ENCODE assay signal across 1 cellular context in genomic region chr14:24212924-24213865, GRCh38.
TF ChIP-seq lines count a peak whose summit lies in the region.

Gene CHMP4A (minus strand): TSS chr14:24213488. CDS start chr14:24213439, 49 bp downstream.

TF ChIP-seq in HEK293, 187 proteins besides CTCF, POLR2A, EP300 and RAD21 (continued from another document and continues in another):
- TF ChIP-seq GLIS2 (tag by site-specific recombination; IDR thresholded peaks at IDR 0.05) = peak; percentile 88
- no peak for TF ChIP-seq ZNF311 (tag by site-specific recombination; IDR thresholded peaks at IDR 0.05; ENCODE audit: borderline replicate concordance)
- 0 out of 2 replicates have a peak, but pooled peaks have one; percentile 49 for TF ChIP-seq TRIM28 (IDR thresholded peaks at IDR 0.05; ENCODE audit: borderline replicate concordance, low read length)
- TF ChIP-seq ZNF184 (tag by site-specific recombination; IDR thresholded peaks at IDR 0.05) = 0 out of 2 replicates have a peak, but pooled peaks have one; percentile 38
- peak; percentile 54; the same call in 1 of the 2 replicates for TF ChIP-seq KLF10 (tag by site-specific recombination; IDR thresholded peaks at IDR 0.05)
- no peak for TF ChIP-seq HIC1 (tag by site-specific recombination; IDR thresholded peaks at IDR 0.05)
- peak; percentile 58; the same call in 1 of the 2 replicates for TF ChIP-seq ZFP69B (tag by site-specific recombination; IDR thresholded peaks at IDR 0.05)
- TF ChIP-seq KLF1 (tag by site-specific recombination; IDR thresholded peaks at IDR 0.05) = peak; percentile 90
- TF ChIP-seq SP2 (tag by site-specific recombination; IDR thresholded peaks at IDR 0.05) = peak; percentile 93
- peak; percentile 94 for TF ChIP-seq KLF17 (tag by site-specific recombination; IDR thresholded peaks at IDR 0.05)
- TF ChIP-seq ZBTB48 (tag by site-specific recombination; IDR thresholded peaks at IDR 0.05) = peak; percentile 39; the same call in 1 of the 2 replicates
- TF ChIP-seq ZIC2 (tag by site-specific recombination; IDR thresholded peaks at IDR 0.05) = peak; percentile 23; the same call in 1 of the 2 replicates
- no peak for TF ChIP-seq ZNF169 (tag by site-specific recombination; IDR thresholded peaks at IDR 0.05)
- TF ChIP-seq ZXDB (tag by site-specific recombination; IDR thresholded peaks at IDR 0.05) = peak; percentile 94
- no peak; the same call in 1 of the 2 replicates for TF ChIP-seq ZSCAN4 (tag by site-specific recombination; IDR thresholded peaks at IDR 0.05)
- no peak for TF ChIP-seq ZBTB44 (tag by site-specific recombination; IDR thresholded peaks at IDR 0.05)
- no peak for TF ChIP-seq ZNF513 (tag by site-specific recombination; IDR thresholded peaks at IDR 0.05)
- peak; percentile 58; the same call in 1 of the 2 replicates for TF ChIP-seq ZNF10 (tag by site-specific recombination; IDR thresholded peaks at IDR 0.05)
- TF ChIP-seq ZNF16 (tag by site-specific recombination; IDR thresholded peaks at IDR 0.05; ENCODE audit: low read depth) = no peak
- no peak for TF ChIP-seq ZNF776 (tag by site-specific recombination; IDR thresholded peaks at IDR 0.05; ENCODE audit: borderline replicate concordance)
- peak; percentile 85 for TF ChIP-seq ZNF692 (tag by site-specific recombination; IDR thresholded peaks at IDR 0.05)
- no peak for TF ChIP-seq ZNF473 (tag by site-specific recombination; IDR thresholded peaks at IDR 0.05)
- TF ChIP-seq ZBTB8A (tag by site-specific recombination; IDR thresholded peaks at IDR 0.05) = peak; percentile 88
- 0 out of 2 replicates have a peak, but pooled peaks have one; percentile 82 for TF ChIP-seq REPIN1 (tag by site-specific recombination; IDR thresholded peaks at IDR 0.05; ENCODE audit: low read depth)
- TF ChIP-seq ZNF423 (tag by site-specific recombination; IDR thresholded peaks at IDR 0.05) = peak; percentile 75; the same call in 1 of the 2 replicates
- no peak for TF ChIP-seq ZNF830 (tag by site-specific recombination; IDR thresholded peaks at IDR 0.05; ENCODE audit: low read depth)
- TF ChIP-seq ZNF501 (tag by site-specific recombination; IDR thresholded peaks at IDR 0.05) = peak; percentile 91
- TF ChIP-seq ZNF785 (tag by site-specific recombination; IDR thresholded peaks at IDR 0.05) = 0 out of 2 replicates have a peak, but pooled peaks have one; percentile 31
- 0 out of 2 replicates have a peak, but pooled peaks have one; percentile 44 for TF ChIP-seq ZNF18 (tag by site-specific recombination; IDR thresholded peaks at IDR 0.05)
- peak; percentile 83 for TF ChIP-seq GLIS1 (tag by site-specific recombination; IDR thresholded peaks at IDR 0.05)
- no peak for TF ChIP-seq ZNF221 (tag by site-specific recombination; IDR thresholded peaks at IDR 0.05; ENCODE audit: borderline replicate concordance)
- TF ChIP-seq PATZ1 (tag by site-specific recombination; IDR thresholded peaks at IDR 0.05) = peak; percentile 85
- TF ChIP-seq ZNF629 (tag by site-specific recombination; IDR thresholded peaks at IDR 0.05) = peak; percentile 79
- 0 out of 2 replicates have a peak, but pooled peaks have one; percentile 87 for TF ChIP-seq ZNF561 (tag by site-specific recombination; IDR thresholded peaks at IDR 0.05; ENCODE audit: borderline replicate concordance)
- TF ChIP-seq KLF8 (tag by site-specific recombination; IDR thresholded peaks at IDR 0.05) = peak; percentile 90
- peak; percentile 51; the same call in 1 of the 2 replicates for TF ChIP-seq ZBTB21 (tag by site-specific recombination; IDR thresholded peaks at IDR 0.05)
- TF ChIP-seq ZNF266 (tag by site-specific recombination; IDR thresholded peaks at IDR 0.05; ENCODE audit: low read depth) = no peak
- TF ChIP-seq ZSCAN30 (tag by site-specific recombination; IDR thresholded peaks at IDR 0.05) = 0 out of 2 replicates have a peak, but pooled peaks have one; percentile 19
- peak; percentile 82; the same call in 1 of the 2 replicates for TF ChIP-seq ZSCAN5A (tag by site-specific recombination; IDR thresholded peaks at IDR 0.05)
- peak; percentile 90 for TF ChIP-seq ZNF2 (tag by site-specific recombination; IDR thresholded peaks at IDR 0.05)
- TF ChIP-seq ZNF341 (tag by site-specific recombination; IDR thresholded peaks at IDR 0.05; ENCODE audit: low read depth) = peak; percentile 75
- peak; percentile 50; the same call in 1 of the 2 replicates for TF ChIP-seq KLF7 (tag by site-specific recombination; IDR thresholded peaks at IDR 0.05; ENCODE audit: borderline replicate concordance)
- no peak for TF ChIP-seq ZNF214 (tag by site-specific recombination; IDR thresholded peaks at IDR 0.05; ENCODE audit: borderline replicate concordance)
- peak; percentile 78; the same call in 1 of the 2 replicates for TF ChIP-seq OVOL3 (tag by site-specific recombination; IDR thresholded peaks at IDR 0.05)
- TF ChIP-seq ZBTB1 (tag by site-specific recombination; IDR thresholded peaks at IDR 0.05) = no peak
- no peak for TF ChIP-seq ZNF19 (tag by site-specific recombination; IDR thresholded peaks at IDR 0.05; ENCODE audit: low read depth)
- TF ChIP-seq ZNF624 (tag by site-specific recombination; IDR thresholded peaks at IDR 0.05) = no peak
- peak; percentile 26; the same call in 1 of the 2 replicates for TF ChIP-seq INSM2 (tag by site-specific recombination; IDR thresholded peaks at IDR 0.05)
- no peak for TF ChIP-seq ZNF133 (tag by site-specific recombination; IDR thresholded peaks at IDR 0.05)
- peak; percentile 83 for TF ChIP-seq KLF16 (tag by site-specific recombination; IDR thresholded peaks at IDR 0.05)
- TF ChIP-seq YY2 (tag by site-specific recombination; IDR thresholded peaks at IDR 0.05) = peak; percentile 38; the same call in 1 of the 2 replicates
